Comparison of ENCODE assay signal across 15 cellular contexts in the genomic region with DNA sequence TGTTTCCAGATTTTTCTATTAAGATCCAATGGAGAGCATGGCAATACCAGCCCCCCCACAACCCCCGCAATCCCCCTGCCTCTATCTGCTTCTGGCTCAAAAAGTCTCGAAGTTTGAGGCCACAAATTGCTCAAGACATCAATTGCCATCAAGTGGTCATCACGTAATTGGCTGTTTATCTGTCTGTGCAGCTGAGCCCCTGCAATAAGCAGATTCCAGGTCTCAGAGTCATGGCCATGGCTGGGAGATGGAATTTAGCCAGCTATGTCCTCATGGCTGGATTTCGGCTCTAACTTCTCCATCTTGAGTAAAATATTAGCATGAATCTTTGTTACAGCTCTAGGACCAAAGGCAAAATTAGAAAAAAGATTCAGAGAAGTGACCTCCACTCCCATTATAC. TPM values are rescaled to one million over a fixed set of nuclear protein-coding genes. Genes with fewer than 3 reads are reported as not detected.
A peak's percentile ranks its signal among the peaks of the same experiment; 100 is the strongest.
DNase-seq lines count a peak whose midpoint lies in the region; TF ChIP-seq lines count a peak whose summit lies in the region.
"Had no signal": no experiment of that assay in that cellular context is flagged by ENCODE, and none has a peak within 500 bp of the region (broad histone marks: within the 10 kb centered on the region; RNA-seq: fewer than 3 reads in every experiment).

No MANE protein-coding gene starts in this region.

- H3K4me2 ChIP-seq in smooth muscle cell = peak overlapping the region; percentile 32

- WGBS in smooth muscle cell (ENCODE audit: low lambda C conversion rate) = 14% methylated on average over 4 of the region's 4 CpGs

- H2AFZ ChIP-seq in smooth muscle cell (ENCODE audit: low read depth) = peak overlapping the region; percentile 5

- H3K79me2 ChIP-seq in smooth muscle cell (ENCODE audit: low read depth) = no peaks in the 10 kb centered on the region

- peak overlapping the region; percentile 73 for H3K9ac ChIP-seq in smooth muscle cell (ENCODE audit: low read depth)

- TF ChIP-seq CTCF in foreskin fibroblast (IDR thresholded peaks at IDR 0.05; ENCODE audit: low read depth, low read length) (no peak), smooth muscle cell (IDR thresholded peaks at IDR 0.05; ENCODE audit: borderline replicate concordance, insufficient read depth, poor library complexity, severe bottlenecking) (no peak)

- DNase-seq in ELR (ENCODE audit: low read depth) = peak; percentile 63
- peak; percentile 16 for DNase-seq in T1000 (lab: John Stamatoyannopoulos, UW)
- DNase-seq in foreskin fibroblast = peak; percentile 89 to 94
- DNase-seq in smooth muscle cell (lab: John Stamatoyannopoulos, UW; ENCODE audit: unreplicated experiment) = no peak
- DNase-seq in SIG-M5 treated with dmso at 0.1 percent for 504 hours (lab: John Stamatoyannopoulos, UW; ENCODE audit: unreplicated experiment) = no peak
- DNase-seq in iPS-NIHi7 (ENCODE audit: extremely low spot score) = no peak
- DNase-seq in activated effector memory CD4-positive, alpha-beta T cell treated with anti-CD3 and anti-CD28 coated beads, Interleukin-2, amount 50 U/mL, for 16 hours = no peak
- DNase-seq in NCI-H1694 (lab: John Stamatoyannopoulos, UW) = no peak
- DNase-seq: activated CD4-positive, alpha-beta T cell treated with anti-CD3 and anti-CD28 coated beads for 1 hour; Caco-2; foreskin keratinocyte; kidney; naive B cell; NCI-H2171 treated with DMSO at 0.1 percent for 48 hours; stimulated activated naive CD4-positive, alpha-beta T cell had no signal

- H3K4me3 ChIP-seq in foreskin fibroblast (ENCODE audit: low read depth in 1 of 2, low read length in 2 of 2) = no peak overlapping the region
- H3K4me3 ChIP-seq in smooth muscle cell = no peak overlapping the region

- H3F3A ChIP-seq in smooth muscle cell (ENCODE audit: low read depth) = no peaks in the 10 kb centered on the region

- H3K27me3 ChIP-seq in smooth muscle cell (ENCODE audit: low read depth) = no peaks in the 10 kb centered on the region
- H3K27me3 ChIP-seq: foreskin keratinocyte had no signal

- H3K9me3 ChIP-seq in smooth muscle cell (replicated peaks; ENCODE audit: low read depth) = no peaks in the 10 kb centered on the region
- H3K9me3 ChIP-seq: Caco-2 had no signal

- no peaks in the 10 kb centered on the region for H3K36me3 ChIP-seq in smooth muscle cell (ENCODE audit: low read depth)

- H3K4me1 ChIP-seq in smooth muscle cell (ENCODE audit: low read depth) = peaks cover 5% of the 10 kb centered on the region

- peak overlapping the region; percentile 93 for H3K27ac ChIP-seq in smooth muscle cell (ENCODE audit: low read depth)
- H3K27ac ChIP-seq: foreskin keratinocyte had no signal

- H4K20me1 ChIP-seq in smooth muscle cell (ENCODE audit: low read depth) = no peaks in the 10 kb centered on the region

RNA-seq across cellular contexts. Expression of a gene that starts 22.7 kb away (rescaled TPM):
- 0.09 TPM in 1 of 2 replicates, not detected in the other for total RNA-seq in smooth muscle cell
- not detected in 2 replicates for polyA plus RNA-seq in smooth muscle cell

Comparison
In these comparisons a context has a peak if more than half of its experiments do, and no peak if none do; other contexts are left out.
1. DNase-seq: peak in ELR (single experiment), T1000 (single experiment) and foreskin fibroblast (2 of 2); none in smooth muscle cell (single experiment), SIG-M5 treated with dmso at 0.1 percent for 504 hours (single experiment), iPS-NIHi7 (single experiment), activated effector memory CD4-positive, alpha-beta T cell treated with anti-CD3 and anti-CD28 coated beads, Interleukin-2, amount 50 U/mL, for 16 hours (single experiment) and NCI-H1694 (single experiment).